In genomic region chr1:12206238-12206637, GRCh38 we compare ENCODE assay signal across 1 cellular context.
TF ChIP-seq lines count a peak whose summit lies in the region.

No MANE protein-coding gene starts in this region.

TF ChIP-seq in H1, 55 proteins besides CTCF, POLR2A, EP300 and RAD21:
- no peak for TF ChIP-seq CTBP2 (IDR thresholded peaks at IDR 0.05; ENCODE audit: borderline replicate concordance, insufficient read depth, insufficient read length, low read length)
- no peak for TF ChIP-seq CHD2 (IDR thresholded peaks at IDR 0.05; ENCODE audit: low read length)
- TF ChIP-seq KDM1A (IDR thresholded peaks at IDR 0.05; ENCODE audit: borderline replicate concordance, low read length) = no peak
- TF ChIP-seq GABPA (IDR thresholded peaks at IDR 0.05; ENCODE audit: borderline replicate concordance, insufficient read depth, low read length) = no peak
- no peak for TF ChIP-seq BACH1 (IDR thresholded peaks at IDR 0.05; ENCODE audit: low read length)
- TF ChIP-seq YY1 (IDR thresholded peaks at IDR 0.05; ENCODE audit: low read depth, low read length) = no peak
- TF ChIP-seq SRF (IDR thresholded peaks at IDR 0.05; ENCODE audit: low read depth, low read length) = no peak
- no peak for TF ChIP-seq ATF3 (IDR thresholded peaks at IDR 0.05; ENCODE audit: insufficient read depth, low read depth, low read length)
- no peak for TF ChIP-seq TBP (IDR thresholded peaks at IDR 0.05; ENCODE audit: low read depth, low read length)
- no peak for TF ChIP-seq CEBPB (IDR thresholded peaks at IDR 0.05; ENCODE audit: low read depth, low read length)
- TF ChIP-seq HDAC6 (IDR thresholded peaks at IDR 0.05; ENCODE audit: low read depth, low read length) = no peak
- TF ChIP-seq GTF2F1 (IDR thresholded peaks at IDR 0.05; ENCODE audit: borderline replicate concordance, low read depth, low read length) = no peak
